In the genomic region with DNA sequence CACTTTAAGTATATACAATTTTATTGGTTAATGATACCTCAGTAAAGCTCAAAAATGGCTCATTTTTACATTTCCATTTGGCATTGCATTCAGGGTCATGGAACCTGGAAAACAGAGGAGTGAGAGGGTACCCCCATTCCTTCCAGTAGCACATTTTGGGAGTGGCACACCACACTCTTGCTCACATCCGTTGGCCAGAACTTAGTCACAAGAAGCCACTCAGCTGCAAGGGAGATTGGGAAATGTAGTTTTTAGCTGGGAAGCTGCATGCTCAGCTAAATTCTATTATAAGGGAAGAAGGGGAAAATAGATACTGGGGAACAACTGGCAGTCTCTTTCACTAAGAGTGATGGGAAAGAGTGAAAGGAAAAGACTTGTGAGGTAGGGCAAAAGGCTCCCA, we compare ENCODE assay signal across 14 cellular contexts.
DNase-seq lines count a peak whose midpoint lies in the region; ATAC-seq, FAIRE-seq and TF ChIP-seq lines count a peak whose summit lies in the region.
"Had no signal": no experiment of that assay in that cellular context is flagged by ENCODE, and none has a peak within 500 bp of the region (broad histone marks: within the 10 kb centered on the region; RNA-seq: fewer than 3 reads in every experiment).

No MANE protein-coding gene starts in this region.

- H3K56ac ChIP-seq in H1 (replicated peaks; ENCODE audit: insufficient read length, low read depth, low read length), result no peak overlapping the region

- TF ChIP-seq POLR2A in HepG2 (IDR thresholded peaks at IDR 0.05; ENCODE audit: insufficient read depth in 1 of 2, low read depth in 2 of 2, low read length in 2 of 2), result no peak
- no peak for TF ChIP-seq POLR2A in right lobe of liver (IDR thresholded peaks at IDR 0.05)
- no peak for TF ChIP-seq POLR2A in H1 (IDR thresholded peaks at IDR 0.05; ENCODE audit: control extremely low read depth in 1 of 2, low read depth in 2 of 2, low read length in 2 of 2)

- H3K9me3 ChIP-seq in HepG2 (ENCODE audit: low read length) (no peaks in the 10 kb centered on the region), right lobe of liver (no peaks in the 10 kb centered on the region), PC-3 (ENCODE audit: low read length) (no peaks in the 10 kb centered on the region), H1 (ENCODE audit: insufficient read depth in 2 of 2, low read depth in 1 of 2, low read length in 1 of 2) (peaks cover 3 to 5% of the 10 kb centered on the region in 2 experiments; a peak in 2 of 4 replicates)
- H3K9me3 ChIP-seq: upper lobe of left lung had no signal

- TF ChIP-seq CTCF in HepG2 (CRISPR knock-in tag; IDR thresholded peaks at IDR 0.05) (no peak), right lobe of liver (IDR thresholded peaks at IDR 0.05) (no peak), PC-3 (conservative IDR thresholded peaks at IDR 0.05; ENCODE audit: low read depth, low read length) (no peak), H1 (IDR thresholded peaks at IDR 0.05; ENCODE audit: control extremely low read depth in 1 of 3, insufficient read depth in 1 of 3, low read depth in 1 of 3, low read length in 3 of 3) (no peak)

- H3K79me2 ChIP-seq in HepG2 (ENCODE audit: insufficient read depth, low read length), result no peaks in the 10 kb centered on the region
- no peaks in the 10 kb centered on the region for H3K79me2 ChIP-seq in PC-3 (ENCODE audit: low read length)
- H3K79me2 ChIP-seq in H1 (ENCODE audit: control insufficient read depth in 1 of 2, insufficient read depth in 2 of 2, low read length in 2 of 2), result no peaks in the 10 kb centered on the region; a peak in 1 of 4 replicates

- no peak overlapping the region for H2BK15ac ChIP-seq in H1 (ENCODE audit: low read length)

- no peak overlapping the region for H2BK12ac ChIP-seq in H1 (ENCODE audit: low read depth, low read length)

- no peak overlapping the region for H2BK20ac ChIP-seq in H1 (ENCODE audit: low read length)

- no peak overlapping the region for H4K5ac ChIP-seq in H1 (ENCODE audit: insufficient read length, low read depth, low read length)

- no peak overlapping the region for H4K91ac ChIP-seq in H1 (replicated peaks; ENCODE audit: insufficient read length, low read length)

- H3K4me1 ChIP-seq in HepG2 (ENCODE audit: insufficient read depth, low read length) (no peaks in the 10 kb centered on the region), right lobe of liver (no peaks in the 10 kb centered on the region), PC-3 (ENCODE audit: insufficient read depth, low read length) (peaks cover 7% of the 10 kb centered on the region), H1 (replicated peaks in 1 of 4; ENCODE audit: control insufficient read depth in 3 of 4, insufficient read depth in 4 of 4, low read length in 3 of 4) (no peaks in the 10 kb centered on the region)
- H3K4me1 ChIP-seq: upper lobe of left lung had no signal

- peak overlapping the region; percentile 45; the same call in 1 of the 2 replicates for H2AK5ac ChIP-seq in H1 (ENCODE audit: low read depth, low read length)

- ATAC-seq in HepG2, result no peak
- ATAC-seq in right lobe of liver, result no peak
- peak; percentile 54; the same call in 1 of the 2 replicates for ATAC-seq in PC-3
- no peak for ATAC-seq in GM21447 (IDR thresholded peaks at IDR 0.05; ENCODE audit: unreplicated experiment)
- no peak for ATAC-seq in GM21723 (IDR thresholded peaks at IDR 0.05; ENCODE audit: unreplicated experiment)
- ATAC-seq: sciatic nerve had no signal

- no peak for TF ChIP-seq RAD21 in HepG2 (CRISPR knock-in tag; IDR thresholded peaks at IDR 0.05)
- no peak for TF ChIP-seq RAD21 in H1 (IDR thresholded peaks at IDR 0.05 in 1 of 2, conservative IDR thresholded peaks at IDR 0.05 in 1 of 2; ENCODE audit: low read depth in 2 of 2, low read length in 2 of 2)

- no peak overlapping the region for H2BK120ac ChIP-seq in H1 (replicated peaks; ENCODE audit: low read depth, low read length)

- POLR2A ChIA-PET in HepG2 (lab: Yijun Ruan, JAX), result no interaction called here
- POLR2A ChIA-PET in PC-3 (lab: Charles Lee; ENCODE audit: unreplicated experiment), result no interaction called here
- POLR2A ChIA-PET in H1 (lab: Charles Lee; ENCODE audit: partially characterized antibody), result interaction anchor here (2.9 kb wide), 1 partner anchor 13 kb away, joined by 8 read pairs; no protein-coding TSS in a partner anchor

- no peak for DNase-seq in HepG2 (ENCODE audit: low spot score)
- DNase-seq in right lobe of liver, result no peak
- DNase-seq in PC-3, result peak; percentile 57
- DNase-seq in H1 (ENCODE audit: low read depth in 1 of 2, low spot score in 2 of 2), result no peak
- DNase-seq in stromal cell of bone marrow (ENCODE audit: low read depth), result peak; percentile 58
- no peak for DNase-seq in superior temporal gyrus (ENCODE audit: extremely low spot score)
- DNase-seq: activated CD8-positive, alpha-beta memory T cell treated with anti-CD3 and anti-CD28 coated beads for 24 hours; Karpas-422; NCI-H2227 treated with DMSO at 0.1 percent for 48 hours; upper lobe of left lung had no signal

- in situ Hi-C loops in HepG2 (cut with HindIII; ENCODE audit: extremely low pct_ligation_motif_present, low pct_unique_long_range_greater_than_20kb), result no loop called here

- no peak overlapping the region for H4K8ac ChIP-seq in H1 (ENCODE audit: extremely low read depth, insufficient read depth, low read length)

- H3K4me2 ChIP-seq in HepG2 (ENCODE audit: low read depth, low read length), result no peak overlapping the region
- H3K4me2 ChIP-seq in PC-3 (ENCODE audit: low read length), result no peak overlapping the region
- H3K4me2 ChIP-seq in H1 (ENCODE audit: insufficient read depth in 1 of 2, low read depth in 2 of 2, low read length in 2 of 2), result no peak overlapping the region

- H4K20me1 ChIP-seq in HepG2 (ENCODE audit: insufficient read depth, low read length), result no peaks in the 10 kb centered on the region
- no peaks in the 10 kb centered on the region for H4K20me1 ChIP-seq in PC-3 (ENCODE audit: low read length)
- H4K20me1 ChIP-seq in H1 (replicated peaks in 1 of 2; ENCODE audit: control insufficient read depth in 1 of 2, insufficient read depth in 2 of 2, low read length in 2 of 2), result no peaks in the 10 kb centered on the region

- H3K9me2 ChIP-seq in PC-3 (replicated peaks; ENCODE audit: low read length), result no peaks in the 10 kb centered on the region

- BruUV-seq in HepG2 (replicated peaks; lab: Mats Ljungman, UMichigan), result no TSS peak
- no TSS peak for BruUV-seq in PC-3 (replicated peaks; lab: Mats Ljungman, UMichigan)

- intact Hi-C loops in HepG2 (cut with micrococcal nuclease; ENCODE audit: unreplicated experiment) (no loop called here), right lobe of liver (cut with DNase I) (no loop called here), PC-3 (cut with micrococcal nuclease) (no loop called here)

- H3K4ac ChIP-seq in H1 (replicated peaks; ENCODE audit: insufficient read length, low read depth, low read length), result no peak overlapping the region

- no peaks in the 10 kb centered on the region for H3K79me1 ChIP-seq in H1 (ENCODE audit: low read depth, low read length)

- WGBS in HepG2 (ENCODE audit: low lambda C conversion rate), result 0% methylated on average over 1 of the region's 1 CpG
- 0% methylated on average over 1 of the region's 1 CpG for WGBS in right lobe of liver (ENCODE audit: insufficient coverage, low coverage, low lambda C conversion rate, missing lambda C conversion rate)
- WGBS in H1 (ENCODE audit: extremely low coverage in 1 of 2, insufficient coverage in 1 of 2, insufficient read length in 1 of 2, insufficient replicate concordance in 2 of 2, low coverage in 1 of 2, low lambda C conversion rate in 2 of 2, missing lambda C conversion rate in 1 of 2), 2 experiments, result 64% methylated on average over 1 of the region's 1 CpG; no CpG with 5 or more reads in 1 of the 2 experiments

- TF ChIP-seq EP300 in HepG2 (IDR thresholded peaks at IDR 0.05; ENCODE audit: low read depth in 2 of 2, low read length in 2 of 2) (no peak), HepG2 (CRISPR knock-in tag; IDR thresholded peaks at IDR 0.05; ENCODE audit: borderline replicate concordance) (no peak), H1 (IDR thresholded peaks at IDR 0.05; ENCODE audit: borderline replicate concordance in 1 of 2, low read depth in 2 of 2, low read length in 2 of 2) (no peak)

- H3K4me3 ChIP-seq in HepG2 (replicated peaks in 1 of 3; ENCODE audit: insufficient read depth in 1 of 3, low read depth in 2 of 3, low read length in 3 of 3) (no peak overlapping the region), right lobe of liver (no peak overlapping the region), PC-3 (ENCODE audit: low read length) (no peak overlapping the region), H1 (ENCODE audit: extremely low read depth in 1 of 4, insufficient read depth in 2 of 4, low read depth in 3 of 4, low read length in 4 of 4) (no peak overlapping the region)
- H3K4me3 ChIP-seq: SK-N-MC, upper lobe of left lung had no signal

- H3K27me3 ChIP-seq in HepG2 (ENCODE audit: control insufficient read depth in 1 of 2, insufficient read depth in 2 of 2, low read length in 2 of 2) (0 out of 5 replicates have a peak, but pooled peaks cover 0 to 1% of the 10 kb centered on the region in 2 experiments), right lobe of liver (no peaks in the 10 kb centered on the region), PC-3 (ENCODE audit: low read length) (no peaks in the 10 kb centered on the region), H1 (replicated peaks in 1 of 4; ENCODE audit: control insufficient read depth in 3 of 4, extremely low read depth in 1 of 4, insufficient read depth in 3 of 4, low read length in 3 of 4) (no peaks in the 10 kb centered on the region)
- H3K27me3 ChIP-seq: upper lobe of left lung had no signal

- H3K9ac ChIP-seq in HepG2 (ENCODE audit: insufficient read depth, low read depth, low read length) (no peak overlapping the region), PC-3 (ENCODE audit: low read length) (no peak overlapping the region), H1 (replicated peaks in 1 of 4; ENCODE audit: extremely low read depth in 1 of 4, low read depth in 3 of 4, low read length in 3 of 4) (no peak overlapping the region)

- H2BK5ac ChIP-seq in H1 (ENCODE audit: low read depth, low read length), result no peak overlapping the region

- CTCF ChIA-PET in HepG2 (lab: Yijun Ruan, JAX; ENCODE audit: low intra/inter-chr PET ratio, low total read pairs) (no interaction called here), PC-3 (lab: Charles Lee) (interaction anchor here (0.6 kb wide), 1 partner anchor 112 kb away, joined by 4 read pairs; no protein-coding TSS in a partner anchor), H1 (lab: Charles Lee; ENCODE audit: partially characterized antibody) (interaction anchor here (0.6 to 1.4 kb wide), 5 partner anchors 31 to 417 kb away, joined by 3 read pairs; no protein-coding TSS in a partner anchor)

- H3K27ac ChIP-seq in HepG2 (ENCODE audit: extremely low read length, insufficient read depth, low read length) (no peak overlapping the region), right lobe of liver (no peak overlapping the region), PC-3 (ENCODE audit: low read length) (no peak overlapping the region), H1 (ENCODE audit: low read depth, low read length) (no peak overlapping the region)
- H3K27ac ChIP-seq: SK-N-MC, upper lobe of left lung had no signal

- no peak overlapping the region; the same call in 1 of the 2 replicates for H3K18ac ChIP-seq in H1 (ENCODE audit: extremely low read depth, low read length)

- H2AFZ ChIP-seq in HepG2 (ENCODE audit: low read length) (no peak overlapping the region), PC-3 (ENCODE audit: low read length) (no peak overlapping the region), H1 (ENCODE audit: low read length) (no peak overlapping the region)

- H3F3A ChIP-seq in PC-3 (ENCODE audit: low read length, unreplicated experiment), result no peaks in the 10 kb centered on the region

- H3K23ac ChIP-seq in H1 (ENCODE audit: insufficient read length), result no peak overlapping the region

- no peak overlapping the region for H3K14ac ChIP-seq in H1 (ENCODE audit: insufficient read length)

- FAIRE-seq in HepG2 (lab: Jason Lieb, UNC) (no peak), H1 (lab: Jason Lieb, UNC) (no peak)

- no peaks in the 10 kb centered on the region for H3K23me2 ChIP-seq in H1 (ENCODE audit: low read depth, low read length)

- no peaks in the 10 kb centered on the region for H3K36me3 ChIP-seq in HepG2 (replicated peaks in 1 of 2; ENCODE audit: control insufficient read depth in 1 of 2, insufficient read depth in 2 of 2, low read length in 2 of 2)
- no peaks in the 10 kb centered on the region for H3K36me3 ChIP-seq in right lobe of liver
- H3K36me3 ChIP-seq in PC-3 (ENCODE audit: low read depth, low read length), result no peaks in the 10 kb centered on the region
- H3K36me3 ChIP-seq in H1 (ENCODE audit: control insufficient read depth in 2 of 4, insufficient read depth in 4 of 4, low read length in 3 of 4), result no peaks in the 10 kb centered on the region
- H3K36me3 ChIP-seq: upper lobe of left lung had no signal

Comparison
In these comparisons a context has a peak if more than half of its experiments do, and no peak if none do; other contexts are left out.
1. DNase-seq: peak in PC-3 (single experiment) and stromal cell of bone marrow (single experiment); none in HepG2 (single experiment), right lobe of liver (0 of 3), H1 (0 of 2) and superior temporal gyrus (single experiment).